ENCODE assay signal across 1 cellular context in genomic region chr6:41578714-41579610, GRCh38.
TF ChIP-seq lines count a peak whose summit lies in the region.

No MANE protein-coding gene starts in this region.

TF ChIP-seq in HepG2, 621 proteins besides CTCF, POLR2A, EP300 and RAD21 (continued from another document and continues in another):
- TF ChIP-seq IKZF5 (CRISPR knock-in tag; IDR thresholded peaks at IDR 0.05) = no peak
- no peak for TF ChIP-seq RNF2 (conservative IDR thresholded peaks at IDR 0.05; ENCODE audit: low read depth)
- no peak for TF ChIP-seq NFKBIZ (CRISPR knock-in tag; IDR thresholded peaks at IDR 0.05)
- TF ChIP-seq ERF (CRISPR knock-in tag; IDR thresholded peaks at IDR 0.05) = no peak
- TF ChIP-seq XRCC5 (optimal IDR thresholded peaks at IDR 0.05; ENCODE audit: low read length) = no peak
- no peak for TF ChIP-seq ZNF616 (CRISPR knock-in tag; IDR thresholded peaks at IDR 0.05; ENCODE audit: low read depth)
- TF ChIP-seq ATF3 (CRISPR knock-in tag; IDR thresholded peaks at IDR 0.05) = no peak
- no peak for TF ChIP-seq NFIB (CRISPR knock-in tag; IDR thresholded peaks at IDR 0.05; ENCODE audit: borderline replicate concordance)
- no peak for TF ChIP-seq ZSCAN25 (CRISPR knock-in tag; IDR thresholded peaks at IDR 0.05)
- TF ChIP-seq ZFAT (CRISPR knock-in tag; conservative IDR thresholded peaks at IDR 0.05) = no peak
- peak; percentile 64 for TF ChIP-seq ASH2L (IDR thresholded peaks at IDR 0.05; ENCODE audit: insufficient read length, low read depth, low read length)
- TF ChIP-seq HNF1A (IDR thresholded peaks at IDR 0.05; ENCODE audit: low read depth) = no peak
- no peak for TF ChIP-seq HNF1A (CRISPR knock-in tag; IDR thresholded peaks at IDR 0.05; ENCODE audit: borderline replicate concordance)
- TF ChIP-seq SRY (CRISPR knock-in tag; IDR thresholded peaks at IDR 0.05) = 0 out of 2 replicates have a peak, but pooled peaks have one; percentile 31
- no peak for TF ChIP-seq TFE3 (CRISPR knock-in tag; IDR thresholded peaks at IDR 0.05)
- no peak for TF ChIP-seq NONO (IDR thresholded peaks at IDR 0.05)
- peak; percentile 19; the same call in 1 of the 2 replicates for TF ChIP-seq NONO (CRISPR knock-in tag; conservative IDR thresholded peaks at IDR 0.05)
- no peak for TF ChIP-seq REPIN1 (CRISPR knock-in tag; IDR thresholded peaks at IDR 0.05; ENCODE audit: borderline replicate concordance, low read depth)
- no peak for TF ChIP-seq NR3C1 (CRISPR knock-in tag; IDR thresholded peaks at IDR 0.05)
- no peak for TF ChIP-seq ZNF639 (CRISPR knock-in tag; conservative IDR thresholded peaks at IDR 0.05)
- TF ChIP-seq HNRNPH1 (optimal IDR thresholded peaks at IDR 0.05; ENCODE audit: low read depth, low read length) = no peak
- no peak for TF ChIP-seq PLRG1 (conservative IDR thresholded peaks at IDR 0.05)
- no peak for TF ChIP-seq HMGXB3 (CRISPR knock-in tag; IDR thresholded peaks at IDR 0.05; ENCODE audit: borderline replicate concordance)
- TF ChIP-seq TIGD3 (CRISPR knock-in tag; IDR thresholded peaks at IDR 0.05; ENCODE audit: borderline replicate concordance) = no peak
- no peak for TF ChIP-seq MXD3 (CRISPR knock-in tag; IDR thresholded peaks at IDR 0.05)
- TF ChIP-seq MIXL1 (CRISPR knock-in tag; IDR thresholded peaks at IDR 0.05) = no peak
- no peak for TF ChIP-seq KDM2A (CRISPR knock-in tag; IDR thresholded peaks at IDR 0.05; ENCODE audit: borderline replicate concordance, low read depth)
- TF ChIP-seq GATA4 (IDR thresholded peaks at IDR 0.05; ENCODE audit: borderline replicate concordance, low read depth) = no peak
- TF ChIP-seq ZEB1 (IDR thresholded peaks at IDR 0.05; ENCODE audit: insufficient replicate concordance, low read depth) = no peak
- TF ChIP-seq SNAPC2 (CRISPR knock-in tag; IDR thresholded peaks at IDR 0.05) = no peak
- TF ChIP-seq PHF21A (CRISPR knock-in tag; IDR thresholded peaks at IDR 0.05) = 0 out of 2 replicates have a peak, but pooled peaks have one; percentile 3
- no peak for TF ChIP-seq ZNF543 (CRISPR knock-in tag; IDR thresholded peaks at IDR 0.05)
- TF ChIP-seq STAT5B (CRISPR knock-in tag; IDR thresholded peaks at IDR 0.05) = no peak
- TF ChIP-seq RBFOX2 (IDR thresholded peaks at IDR 0.05; ENCODE audit: low read depth, low read length) = no peak
- no peak for TF ChIP-seq AHDC1 (CRISPR knock-in tag; IDR thresholded peaks at IDR 0.05; ENCODE audit: borderline replicate concordance)
- no peak for TF ChIP-seq RFX3 (CRISPR knock-in tag; IDR thresholded peaks at IDR 0.05)
- no peak for TF ChIP-seq TBP (CRISPR knock-in tag; IDR thresholded peaks at IDR 0.05)
- no peak for TF ChIP-seq PHF5A (CRISPR knock-in tag; IDR thresholded peaks at IDR 0.05; ENCODE audit: low read depth, unreplicated experiment)
- TF ChIP-seq U2AF1 (optimal IDR thresholded peaks at IDR 0.05; ENCODE audit: low read depth, low read length) = no peak
- no peak for TF ChIP-seq DR1 (CRISPR knock-in tag; IDR thresholded peaks at IDR 0.05)
- TF ChIP-seq KLF16 (CRISPR knock-in tag; IDR thresholded peaks at IDR 0.05) = no peak
- no peak for TF ChIP-seq ZNF274 (CRISPR knock-in tag; IDR thresholded peaks at IDR 0.05)
- no peak for TF ChIP-seq ZNF30 (CRISPR knock-in tag; IDR thresholded peaks at IDR 0.05)
- no peak for TF ChIP-seq MYNN (CRISPR knock-in tag; IDR thresholded peaks at IDR 0.05; ENCODE audit: low read depth)
- TF ChIP-seq AGO2 (optimal IDR thresholded peaks at IDR 0.05; ENCODE audit: low read depth, low read length) = no peak
- TF ChIP-seq ZNF790 (CRISPR knock-in tag; IDR thresholded peaks at IDR 0.05; ENCODE audit: borderline replicate concordance) = no peak
- no peak for TF ChIP-seq ZNF251 (CRISPR knock-in tag; IDR thresholded peaks at IDR 0.05)
